ENCODE assay signal across 24 cellular contexts in the genomic region with DNA sequence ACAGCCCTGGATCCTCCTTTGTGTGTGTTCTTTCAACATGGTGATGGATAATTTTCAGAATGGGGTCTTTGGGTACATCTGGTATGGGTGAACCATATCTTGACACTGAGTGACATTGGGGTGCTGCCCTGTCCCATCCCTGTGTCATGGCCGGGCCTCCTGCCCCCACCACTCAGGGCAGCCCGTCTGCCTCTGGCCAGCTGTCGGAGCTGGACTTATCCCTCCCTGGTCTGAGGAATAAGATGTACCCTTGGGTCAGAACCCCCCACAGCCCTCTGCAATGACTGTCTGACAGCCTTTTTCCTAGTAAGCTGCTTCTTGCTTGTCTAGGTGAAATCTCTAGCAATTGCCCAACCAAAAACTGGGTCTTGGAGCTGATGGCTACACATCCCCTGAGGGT.
DNase-seq lines count a peak whose midpoint lies in the region; ATAC-seq, FAIRE-seq and TF ChIP-seq lines count a peak whose summit lies in the region.
"Had no signal": no experiment of that assay in that cellular context is flagged by ENCODE, and none has a peak within 500 bp of the region (broad histone marks: within the 10 kb centered on the region; RNA-seq: fewer than 3 reads in every experiment).

No MANE protein-coding gene starts in this region.

- TF ChIP-seq RAD21 in H1 (IDR thresholded peaks at IDR 0.05 in 1 of 2, conservative IDR thresholded peaks at IDR 0.05 in 1 of 2; ENCODE audit: low read depth in 2 of 2, low read length in 2 of 2): no peak

- TF ChIP-seq CTCF in H1 (IDR thresholded peaks at IDR 0.05; ENCODE audit: control extremely low read depth in 1 of 3, insufficient read depth in 1 of 3, low read depth in 1 of 3, low read length in 3 of 3) (no peak), spleen (IDR thresholded peaks at IDR 0.05 in 8 of 11, conservative IDR thresholded peaks at IDR 0.05 in 3 of 11) (no peak), mesothelial cell of epicardium (IDR thresholded peaks at IDR 0.05; ENCODE audit: unreplicated experiment) (no peak)

- no peak for ATAC-seq in GM18502 (IDR thresholded peaks at IDR 0.05; ENCODE audit: poor library complexity, unreplicated experiment)
- ATAC-seq: A549; CD8-positive, alpha-beta T cell; GM23338 had no signal

- H3K9me3 Mint-ChIP-seq in activated naive CD4-positive, alpha-beta T cell treated with anti-CD3 and anti-CD28 coated beads, Interleukin-2, amount 10 ng/mL, durations not matched to agents 7 days and 5 days: no peaks in the 10 kb centered on the region
- no peaks in the 10 kb centered on the region for H3K9me3 Mint-ChIP-seq in mesothelial cell of epicardium
- H3K9me3 Mint-ChIP-seq: CD8-positive, alpha-beta T cell; GM23338; HFFc6 had no signal

- no peaks in the 10 kb centered on the region for H3K27me3 ChIP-seq in H1 (replicated peaks in 1 of 4; ENCODE audit: control insufficient read depth in 3 of 4, extremely low read depth in 1 of 4, insufficient read depth in 3 of 4, low read length in 3 of 4)
- no peaks in the 10 kb centered on the region for H3K27me3 ChIP-seq in spleen (replicated peaks in 1 of 7)
- H3K27me3 ChIP-seq: BE2C had no signal

- H3K36me3 Mint-ChIP-seq in activated naive CD4-positive, alpha-beta T cell treated with anti-CD3 and anti-CD28 coated beads, Interleukin-2, amount 10 ng/mL, durations not matched to agents 7 days and 5 days: no peaks in the 10 kb centered on the region
- no peaks in the 10 kb centered on the region for H3K36me3 Mint-ChIP-seq in mesothelial cell of epicardium
- H3K36me3 Mint-ChIP-seq: CD8-positive, alpha-beta T cell had no signal

- no peak for TF ChIP-seq EP300 in H1 (IDR thresholded peaks at IDR 0.05; ENCODE audit: borderline replicate concordance in 1 of 2, low read depth in 2 of 2, low read length in 2 of 2)

- H4K5ac ChIP-seq in H1 (ENCODE audit: insufficient read length, low read depth, low read length): no peak overlapping the region

- no peak overlapping the region for H3K4me2 ChIP-seq in H1 (ENCODE audit: insufficient read depth in 1 of 2, low read depth in 2 of 2, low read length in 2 of 2)
- H3K4me2 ChIP-seq: A549, GM23338 had no signal

- peaks cover 0 to 5% (median 2%) of the 10 kb centered on the region in 4 experiments; a peak in 2 of 7 replicates for H3K4me1 ChIP-seq in H1 (replicated peaks in 1 of 4; ENCODE audit: control insufficient read depth in 3 of 4, insufficient read depth in 4 of 4, low read length in 3 of 4)
- H3K4me1 ChIP-seq in spleen: peaks cover 0 to 26% (median 6%) of the 10 kb centered on the region in 6 donors
- H3K4me1 ChIP-seq: A549, BE2C, Caco-2, HAP-1 had no signal

- no peak overlapping the region for H3K23ac ChIP-seq in H1 (ENCODE audit: insufficient read length)

- no peak overlapping the region for H2BK5ac ChIP-seq in H1 (ENCODE audit: low read depth, low read length)

- H2BK15ac ChIP-seq in H1 (ENCODE audit: low read length): no peak overlapping the region

- no peak overlapping the region for H3K56ac ChIP-seq in H1 (replicated peaks; ENCODE audit: insufficient read length, low read depth, low read length)

- WGBS in H1 (ENCODE audit: extremely low coverage in 1 of 2, insufficient coverage in 1 of 2, insufficient read length in 1 of 2, insufficient replicate concordance in 2 of 2, low coverage in 1 of 2, low lambda C conversion rate in 2 of 2, missing lambda C conversion rate in 1 of 2), 2 experiments: 97% methylated on average over 3 of the region's 3 CpGs; no CpG with 5 or more reads in 1 of the 2 experiments
- 79 to 100% (median 95%) methylated on average over 3 of the region's 3 CpGs for WGBS in spleen, 5 donors

- no peaks in the 10 kb centered on the region for H3K23me2 ChIP-seq in H1 (ENCODE audit: low read depth, low read length)

- H3K27me3 Mint-ChIP-seq in activated naive CD4-positive, alpha-beta T cell treated with anti-CD3 and anti-CD28 coated beads, Interleukin-2, amount 10 ng/mL, durations not matched to agents 7 days and 5 days: peaks cover 31% of the 10 kb centered on the region
- H3K27me3 Mint-ChIP-seq in mesothelial cell of epicardium (ENCODE audit: low read depth): peaks cover 11% of the 10 kb centered on the region

- H3K36me3 ChIP-seq in H1 (ENCODE audit: control insufficient read depth in 2 of 4, insufficient read depth in 4 of 4, low read length in 3 of 4) (no peaks in the 10 kb centered on the region), spleen (no peaks in the 10 kb centered on the region)
- H3K36me3 ChIP-seq: BE2C, HAP-1 had no signal

- no peak overlapping the region for H4K8ac ChIP-seq in H1 (ENCODE audit: extremely low read depth, insufficient read depth, low read length)

- no peak overlapping the region for H3K27ac Mint-ChIP-seq in activated naive CD4-positive, alpha-beta T cell treated with anti-CD3 and anti-CD28 coated beads, Interleukin-2, amount 10 ng/mL, durations not matched to agents 7 days and 5 days
- no peak overlapping the region for H3K27ac Mint-ChIP-seq in mesothelial cell of epicardium
- H3K27ac Mint-ChIP-seq: CD8-positive, alpha-beta T cell; GM23338; HFFc6 had no signal

- no peak overlapping the region for H3K4me3 Mint-ChIP-seq in activated naive CD4-positive, alpha-beta T cell treated with anti-CD3 and anti-CD28 coated beads, Interleukin-2, amount 10 ng/mL, durations not matched to agents 7 days and 5 days
- no peak overlapping the region for H3K4me3 Mint-ChIP-seq in mesothelial cell of epicardium
- H3K4me3 Mint-ChIP-seq: CD8-positive, alpha-beta T cell; GM23338; HFFc6 had no signal

- H3K18ac ChIP-seq in H1 (ENCODE audit: extremely low read depth, low read length): no peak overlapping the region

- no peaks in the 10 kb centered on the region for H3K4me1 Mint-ChIP-seq in activated naive CD4-positive, alpha-beta T cell treated with anti-CD3 and anti-CD28 coated beads, Interleukin-2, amount 10 ng/mL, durations not matched to agents 7 days and 5 days
- peaks cover 9% of the 10 kb centered on the region for H3K4me1 Mint-ChIP-seq in mesothelial cell of epicardium

- no peak overlapping the region for H2BK20ac ChIP-seq in H1 (ENCODE audit: low read length)

- no peak overlapping the region for H3K27ac ChIP-seq in H1 (ENCODE audit: low read depth, low read length)
- no peak overlapping the region for H3K27ac ChIP-seq in spleen
- H3K27ac ChIP-seq: A549 had no signal

- H3K79me2 ChIP-seq in H1 (ENCODE audit: control insufficient read depth in 1 of 2, insufficient read depth in 2 of 2, low read length in 2 of 2): no peaks in the 10 kb centered on the region

- intact Hi-C loops in spleen (cut with DNase I; ENCODE audit: low total_unique reads): no loop called here

- no peak overlapping the region for H2AFZ ChIP-seq in H1 (ENCODE audit: low read length)
- H2AFZ ChIP-seq: GM23338 had no signal

- no peak overlapping the region for H3K9ac ChIP-seq in H1 (replicated peaks in 1 of 4; ENCODE audit: extremely low read depth in 1 of 4, low read depth in 3 of 4, low read length in 3 of 4)

- H3K14ac ChIP-seq in H1 (ENCODE audit: insufficient read length): no peak overlapping the region

- DNase-seq in activated naive CD4-positive, alpha-beta T cell treated with anti-CD3 and anti-CD28 coated beads, Interleukin-2, amount 10 ng/mL, durations not matched to agents 7 days and 5 days: peak; percentile 5
- DNase-seq in activated naive CD4-positive, alpha-beta T cell (lab: John Stamatoyannopoulos, UW): no peak
- DNase-seq in H1 (ENCODE audit: low read depth in 1 of 2, low spot score in 2 of 2): no peak
- DNase-seq in mesenteric fat pad (ENCODE audit: low spot score): peak; percentile 87
- DNase-seq in spleen: peak; percentile 64
- DNase-seq in mesothelial cell of epicardium (ENCODE audit: low spot score in 2 of 2, unreplicated experiment in 2 of 2): no peak
- DNase-seq in GF-D8 (lab: John Stamatoyannopoulos, UW): no peak
- DNase-seq: 8988T; ACHN; AML-193; BE2C; C1 segment of cervical spinal cord; Caco-2; CD8-positive, alpha-beta T cell; DMS79; EL; GDM1; HFFc6 had no signal

- no peak for FAIRE-seq in H1 (lab: Jason Lieb, UNC)
- FAIRE-seq: A549, GM12891, H54 had no signal

- no peak for TF ChIP-seq POLR2A in H1 (IDR thresholded peaks at IDR 0.05; ENCODE audit: control extremely low read depth in 1 of 2, low read depth in 2 of 2, low read length in 2 of 2)
- TF ChIP-seq POLR2A in spleen (IDR thresholded peaks at IDR 0.05): no peak

- H3K4me3 ChIP-seq in H1 (ENCODE audit: extremely low read depth in 1 of 4, insufficient read depth in 2 of 4, low read depth in 3 of 4, low read length in 4 of 4): no peak overlapping the region
- no peak overlapping the region for H3K4me3 ChIP-seq in spleen
- H3K4me3 ChIP-seq: A549, GM23338, HAP-1 had no signal

- no peak overlapping the region for H2BK12ac ChIP-seq in H1 (ENCODE audit: low read depth, low read length)

- H3K79me1 ChIP-seq in H1 (ENCODE audit: low read depth, low read length): no peaks in the 10 kb centered on the region

- POLR2A ChIA-PET in H1 (lab: Charles Lee; ENCODE audit: partially characterized antibody): no interaction called here

- H3K9me3 ChIP-seq in H1 (ENCODE audit: insufficient read depth in 2 of 2, low read depth in 1 of 2, low read length in 1 of 2): no peaks in the 10 kb centered on the region
- H3K9me3 ChIP-seq in spleen: no peaks in the 10 kb centered on the region
- H3K9me3 ChIP-seq: A549, BE2C, Caco-2, HAP-1 had no signal

- H2BK120ac ChIP-seq in H1 (replicated peaks; ENCODE audit: low read depth, low read length): no peak overlapping the region

- CTCF ChIA-PET in activated naive CD4-positive, alpha-beta T cell treated with anti-CD3 and anti-CD28 coated beads, Interleukin-2, amount 10 ng/mL, durations not matched to agents 7 days and 5 days (lab: Charles Lee): no interaction called here
- CTCF ChIA-PET in H1 (lab: Charles Lee; ENCODE audit: partially characterized antibody): interaction anchor here (1.0 to 1.1 kb wide), 3 partner anchors 8 to 26 kb away, joined by 3 read pairs; no protein-coding TSS in a partner anchor

- H4K91ac ChIP-seq in H1 (replicated peaks; ENCODE audit: insufficient read length, low read length): no peak overlapping the region

- peak overlapping the region; percentile 32 for H3K4ac ChIP-seq in H1 (replicated peaks; ENCODE audit: insufficient read length, low read depth, low read length)

- no peak overlapping the region for H2AK5ac ChIP-seq in H1 (ENCODE audit: low read depth, low read length)

- peaks cover 0 to 2% of the 10 kb centered on the region in 2 experiments for H4K20me1 ChIP-seq in H1 (replicated peaks in 1 of 2; ENCODE audit: control insufficient read depth in 1 of 2, insufficient read depth in 2 of 2, low read length in 2 of 2)

TF ChIP-seq in H1, 55 proteins besides CTCF, POLR2A, EP300 and RAD21 (continues in another document):
- no peak for TF ChIP-seq GTF2F1 (IDR thresholded peaks at IDR 0.05; ENCODE audit: borderline replicate concordance, low read depth, low read length)
- no peak for TF ChIP-seq POLR2AphosphoS5 (IDR thresholded peaks at IDR 0.05; ENCODE audit: low read depth, low read length)
- no peak for TF ChIP-seq ATF3 (IDR thresholded peaks at IDR 0.05; ENCODE audit: insufficient read depth, low read depth, low read length)

Comparison
In these comparisons a context has a peak if more than half of its experiments do, and no peak if none do; other contexts are left out.
1. DNase-seq: peak in activated naive CD4-positive, alpha-beta T cell treated with anti-CD3 and anti-CD28 coated beads, Interleukin-2, amount 10 ng/mL, durations not matched to agents 7 days and 5 days (single experiment), mesenteric fat pad (single experiment) and spleen (single experiment); none in activated naive CD4-positive, alpha-beta T cell (0 of 4), H1 (0 of 2), mesothelial cell of epicardium (0 of 2) and GF-D8 (single experiment).